In the genomic region with DNA sequence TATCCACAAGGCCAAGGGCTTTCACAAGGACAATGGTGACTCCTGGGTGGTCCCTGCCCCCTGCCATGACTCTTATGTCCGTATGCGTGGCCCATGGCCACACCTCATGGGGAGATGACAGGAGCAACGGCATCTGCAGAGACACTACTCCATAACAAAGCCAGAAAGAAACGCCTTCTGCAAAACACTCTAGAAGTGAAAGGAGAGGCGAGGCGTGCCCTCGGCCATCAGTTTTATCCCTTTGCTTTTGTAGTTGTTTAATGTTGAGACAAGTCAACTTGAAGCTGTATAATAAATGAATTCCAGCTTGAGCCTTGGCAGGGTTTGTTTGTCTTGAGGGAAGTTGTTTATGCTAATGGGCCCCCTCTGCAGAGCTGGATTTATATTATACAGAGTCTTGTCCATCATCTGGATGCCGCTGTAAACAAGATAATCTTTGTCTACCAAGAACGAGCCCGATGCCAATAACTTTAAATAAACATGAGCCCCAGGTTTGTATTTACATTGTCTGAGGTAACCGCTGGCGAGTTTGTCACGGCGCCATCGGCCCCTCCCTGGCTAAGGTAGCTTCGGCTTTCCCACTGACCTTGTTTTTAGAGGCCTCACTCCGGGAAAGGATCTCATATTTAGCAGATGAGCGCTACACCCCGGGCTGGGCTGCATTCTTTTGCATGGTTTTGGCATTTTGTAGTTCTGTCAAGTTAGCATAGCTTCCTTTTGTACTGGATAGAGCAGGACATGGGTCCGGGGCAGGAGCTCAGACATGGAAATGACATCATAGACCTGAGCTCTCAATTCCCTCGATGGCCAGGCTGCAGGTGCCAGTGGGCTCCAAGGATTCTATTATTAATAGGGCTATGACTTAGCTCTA, we compare ENCODE assay signal across 1 cellular context.
TF ChIP-seq lines count a peak whose summit lies in the region.

No MANE protein-coding gene starts in this region.

TF ChIP-seq in HepG2, 621 proteins besides CTCF, POLR2A, EP300 and RAD21 (continued from another document):
- TF ChIP-seq ATF7 (IDR thresholded peaks at IDR 0.05) = peak; percentile 60
- no peak for TF ChIP-seq ATF7 (CRISPR knock-in tag; IDR thresholded peaks at IDR 0.05)
- no peak for TF ChIP-seq SOX13 (IDR thresholded peaks at IDR 0.05)
- TF ChIP-seq SOX13 (CRISPR knock-in tag; conservative IDR thresholded peaks at IDR 0.05 in 1 of 2, IDR thresholded peaks at IDR 0.05 in 1 of 2) = peak in 1 of 2 experiments; percentile 32; a peak in 1 of 4 replicates
- TF ChIP-seq, protein P1, sequence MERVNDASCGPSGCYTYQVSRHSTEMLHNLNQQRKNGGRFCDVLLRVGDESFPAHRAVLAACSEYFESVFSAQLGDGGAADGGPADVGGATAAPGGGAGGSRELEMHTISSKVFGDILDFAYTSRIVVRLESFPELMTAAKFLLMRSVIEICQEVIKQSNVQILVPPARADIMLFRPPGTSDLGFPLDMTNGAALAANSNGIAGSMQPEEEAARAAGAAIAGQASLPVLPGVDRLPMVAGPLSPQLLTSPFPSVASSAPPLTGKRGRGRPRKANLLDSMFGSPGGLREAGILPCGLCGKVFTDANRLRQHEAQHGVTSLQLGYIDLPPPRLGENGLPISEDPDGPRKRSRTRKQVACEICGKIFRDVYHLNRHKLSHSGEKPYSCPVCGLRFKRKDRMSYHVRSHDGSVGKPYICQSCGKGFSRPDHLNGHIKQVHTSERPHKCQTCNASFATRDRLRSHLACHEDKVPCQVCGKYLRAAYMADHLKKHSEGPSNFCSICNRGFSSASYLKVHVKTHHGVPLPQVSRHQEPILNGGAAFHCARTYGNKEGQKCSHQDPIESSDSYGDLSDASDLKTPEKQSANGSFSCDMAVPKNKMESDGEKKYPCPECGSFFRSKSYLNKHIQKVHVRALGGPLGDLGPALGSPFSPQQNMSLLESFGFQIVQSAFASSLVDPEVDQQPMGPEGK (CRISPR knock-in tag; IDR thresholded peaks at IDR 0.05) = peak; percentile 73
- TF ChIP-seq, protein P2, sequence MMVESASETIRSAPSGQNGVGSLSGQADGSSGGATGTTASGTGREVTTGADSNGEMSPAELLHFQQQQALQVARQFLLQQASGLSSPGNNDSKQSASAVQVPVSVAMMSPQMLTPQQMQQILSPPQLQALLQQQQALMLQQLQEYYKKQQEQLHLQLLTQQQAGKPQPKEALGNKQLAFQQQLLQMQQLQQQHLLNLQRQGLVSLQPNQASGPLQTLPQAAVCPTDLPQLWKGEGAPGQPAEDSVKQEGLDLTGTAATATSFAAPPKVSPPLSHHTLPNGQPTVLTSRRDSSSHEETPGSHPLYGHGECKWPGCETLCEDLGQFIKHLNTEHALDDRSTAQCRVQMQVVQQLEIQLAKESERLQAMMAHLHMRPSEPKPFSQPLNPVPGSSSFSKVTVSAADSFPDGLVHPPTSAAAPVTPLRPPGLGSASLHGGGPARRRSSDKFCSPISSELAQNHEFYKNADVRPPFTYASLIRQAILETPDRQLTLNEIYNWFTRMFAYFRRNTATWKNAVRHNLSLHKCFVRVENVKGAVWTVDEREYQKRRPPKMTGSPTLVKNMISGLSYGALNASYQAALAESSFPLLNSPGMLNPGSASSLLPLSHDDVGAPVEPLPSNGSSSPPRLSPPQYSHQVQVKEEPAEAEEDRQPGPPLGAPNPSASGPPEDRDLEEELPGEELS (CRISPR knock-in tag; IDR thresholded peaks at IDR 0.05) = peak; percentile 60; the same call in 1 of the 2 replicates
- TF ChIP-seq BCL6 (CRISPR knock-in tag; IDR thresholded peaks at IDR 0.05) = peak; percentile 53
- no peak for TF ChIP-seq PTBP1 (IDR thresholded peaks at IDR 0.05; ENCODE audit: low read depth, low read length, poor library complexity, severe bottlenecking)
- no peak for TF ChIP-seq ZNF839 (CRISPR knock-in tag; IDR thresholded peaks at IDR 0.05; ENCODE audit: borderline replicate concordance)
- 0 out of 2 replicates have a peak, but pooled peaks have one; percentile 49 for TF ChIP-seq ZFP36L1 (CRISPR knock-in tag; IDR thresholded peaks at IDR 0.05)
- peak; percentile 80 for TF ChIP-seq FOXA3 (CRISPR knock-in tag; IDR thresholded peaks at IDR 0.05)
- TF ChIP-seq SKI (IDR thresholded peaks at IDR 0.05; ENCODE audit: partially characterized antibody) = peak; percentile 40
- TF ChIP-seq, protein P3, sequence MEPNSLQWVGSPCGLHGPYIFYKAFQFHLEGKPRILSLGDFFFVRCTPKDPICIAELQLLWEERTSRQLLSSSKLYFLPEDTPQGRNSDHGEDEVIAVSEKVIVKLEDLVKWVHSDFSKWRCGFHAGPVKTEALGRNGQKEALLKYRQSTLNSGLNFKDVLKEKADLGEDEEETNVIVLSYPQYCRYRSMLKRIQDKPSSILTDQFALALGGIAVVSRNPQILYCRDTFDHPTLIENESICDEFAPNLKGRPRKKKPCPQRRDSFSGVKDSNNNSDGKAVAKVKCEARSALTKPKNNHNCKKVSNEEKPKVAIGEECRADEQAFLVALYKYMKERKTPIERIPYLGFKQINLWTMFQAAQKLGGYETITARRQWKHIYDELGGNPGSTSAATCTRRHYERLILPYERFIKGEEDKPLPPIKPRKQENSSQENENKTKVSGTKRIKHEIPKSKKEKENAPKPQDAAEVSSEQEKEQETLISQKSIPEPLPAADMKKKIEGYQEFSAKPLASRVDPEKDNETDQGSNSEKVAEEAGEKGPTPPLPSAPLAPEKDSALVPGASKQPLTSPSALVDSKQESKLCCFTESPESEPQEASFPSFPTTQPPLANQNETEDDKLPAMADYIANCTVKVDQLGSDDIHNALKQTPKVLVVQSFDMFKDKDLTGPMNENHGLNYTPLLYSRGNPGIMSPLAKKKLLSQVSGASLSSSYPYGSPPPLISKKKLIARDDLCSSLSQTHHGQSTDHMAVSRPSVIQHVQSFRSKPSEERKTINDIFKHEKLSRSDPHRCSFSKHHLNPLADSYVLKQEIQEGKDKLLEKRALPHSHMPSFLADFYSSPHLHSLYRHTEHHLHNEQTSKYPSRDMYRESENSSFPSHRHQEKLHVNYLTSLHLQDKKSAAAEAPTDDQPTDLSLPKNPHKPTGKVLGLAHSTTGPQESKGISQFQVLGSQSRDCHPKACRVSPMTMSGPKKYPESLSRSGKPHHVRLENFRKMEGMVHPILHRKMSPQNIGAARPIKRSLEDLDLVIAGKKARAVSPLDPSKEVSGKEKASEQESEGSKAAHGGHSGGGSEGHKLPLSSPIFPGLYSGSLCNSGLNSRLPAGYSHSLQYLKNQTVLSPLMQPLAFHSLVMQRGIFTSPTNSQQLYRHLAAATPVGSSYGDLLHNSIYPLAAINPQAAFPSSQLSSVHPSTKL (CRISPR knock-in tag; IDR thresholded peaks at IDR 0.05) = peak; percentile 46; the same call in 1 of the 2 replicates
- TF ChIP-seq LCORL (IDR thresholded peaks at IDR 0.05) = no peak
- 0 out of 2 replicates have a peak, but pooled peaks have one; percentile 18 for TF ChIP-seq LCORL (CRISPR knock-in tag; IDR thresholded peaks at IDR 0.05)
- peak; percentile 16; the same call in 1 of the 2 replicates for TF ChIP-seq GATAD2A (CRISPR knock-in tag; IDR thresholded peaks at IDR 0.05)
TF ChIP-seq in HepG2: peak in this region for 16.
